8 cellular contexts compared by ENCODE assay signal in genomic region chr2:27494944-27495554, GRCh38. TPM values are rescaled to one million over a fixed set of nuclear protein-coding genes. Genes with fewer than 3 reads are reported as not detected.
DNase-seq lines count a peak whose midpoint lies in the region; ATAC-seq and TF ChIP-seq lines count a peak whose summit lies in the region.

Gene FNDC4 (minus strand): TSS chr2:27495200. CDS start chr2:27494679, 521 bp downstream.

- in situ Hi-C loops in GM13977 (cut with MboI; ENCODE audit: low pct_unique_long_range_greater_than_20kb, low sequenced_read_pairs, unreplicated experiment) = no loop called here

- DNase-seq in AG09309 (ENCODE audit: low read depth) (no peak), HuH-7 (ENCODE audit: low spot score) (peak; percentile 43), astrocyte of the hippocampus (ENCODE audit: low read depth, low spot score) (peak; percentile 69), hepatic stellate cell (ENCODE audit: low spot score) (peak; percentile 47), renal cortical epithelial cell (ENCODE audit: low read depth) (no peak), hippocampal formation (lab: John Stamatoyannopoulos, UW) (no peak), GM13977 (ENCODE audit: low spot score) (no peak)

- peak within 1 kb of the TSS; percentile 95 for H3K4me3 ChIP-seq in AG09309 (ENCODE audit: control insufficient read depth, low read depth, low read length)

- ATAC-seq in HG03159 (IDR thresholded peaks at IDR 0.05; ENCODE audit: unreplicated experiment) = no peak

- TF ChIP-seq CTCF in AG09309 (IDR thresholded peaks at IDR 0.05; ENCODE audit: control insufficient read depth, insufficient read depth, low read depth, low read length, missing control alignments) = no peak
- no peak for TF ChIP-seq CTCF in GM13977 (IDR thresholded peaks at IDR 0.05; ENCODE audit: extremely low read depth, insufficient read depth, missing control alignments)

RNA-seq across cellular contexts. Expression of gene FNDC4, which starts in this region (rescaled TPM):
- 25.6 and 30.4 TPM in 2 replicates for total RNA-seq in renal cortical epithelial cell

Comparison
In these comparisons a context has a peak if more than half of its experiments do, and no peak if none do; other contexts are left out.
1. DNase-seq: peak in HuH-7 (single experiment), astrocyte of the hippocampus (single experiment) and hepatic stellate cell (single experiment); none in AG09309 (single experiment), renal cortical epithelial cell (single experiment), hippocampal formation (0 of 2) and GM13977 (single experiment).